8 cellular contexts compared by ENCODE assay signal in the genomic region with DNA sequence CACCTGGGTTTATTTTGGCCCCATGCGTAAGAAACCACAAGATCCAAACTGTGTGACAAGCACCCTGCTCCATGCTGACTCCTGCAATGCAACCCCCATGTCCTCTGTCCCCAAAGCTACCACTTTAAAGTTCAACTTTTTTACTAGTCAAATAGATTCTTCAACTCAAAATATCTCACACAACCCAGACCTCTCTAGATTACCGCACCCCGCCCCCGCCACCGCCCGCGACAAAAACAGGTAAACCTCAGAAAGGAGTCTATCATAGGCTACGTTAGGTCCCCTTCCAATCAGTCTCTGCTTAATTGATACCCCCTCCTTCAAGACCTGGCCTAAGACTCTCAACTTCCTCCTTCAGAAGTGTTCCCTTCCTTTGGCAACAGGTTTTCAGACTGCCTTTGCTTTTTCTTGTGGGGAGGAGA. TPM values are rescaled to one million over a fixed set of nuclear protein-coding genes. Genes with fewer than 3 reads are reported as not detected.
A peak's percentile ranks its signal among the peaks of the same experiment; 100 is the strongest.
DNase-seq lines count a peak whose midpoint lies in the region; ATAC-seq and TF ChIP-seq lines count a peak whose summit lies in the region.

No MANE protein-coding gene starts in this region.

- CTCF ChIA-PET in CD4-positive, alpha-beta T cell (lab: Charles Lee): interaction anchor here (0.6 to 9.3 kb wide), 8 partner anchors 10 to 542 kb away, joined by 3 to 115 read pairs (median 9); no protein-coding TSS in a partner anchor
- CTCF ChIA-PET in RWPE1 (lab: Yijun Ruan, JAX): interaction anchor here (1.1 to 1.7 kb wide), 2 partner anchors 847 to 857 kb away, joined by 3 to 9 read pairs; no protein-coding TSS in a partner anchor

- H3K27me3 Mint-ChIP-seq in CD4-positive, alpha-beta T cell: no peaks in the 10 kb centered on the region

- H3K9me3 ChIP-seq in CD4-positive, alpha-beta T cell (ENCODE audit: control insufficient read depth, low read length): no peaks in the 10 kb centered on the region
- H3K9me3 ChIP-seq in ascending aorta (no peaks in the 10 kb centered on the region), left lung (no peaks in the 10 kb centered on the region)

- peak overlapping the region; percentile 100 for H3K27ac ChIP-seq in CD4-positive, alpha-beta T cell (ENCODE audit: low read depth, low read length)
- H3K27ac ChIP-seq in RWPE1 (peak overlapping the region; percentile 99), ascending aorta (peak overlapping the region; percentile 100), left lung (peak overlapping the region; percentile 100)

- intact Hi-C loops in CD4-positive, alpha-beta T cell (cut with DNase I, micrococcal nuclease): loop anchor here (2.0 kb wide), 2 partner anchors 26 to 284 kb away; no protein-coding TSS in a partner anchor
- intact Hi-C loops in ascending aorta (cut with DNase I): loop anchor here (2.0 to 5.0 kb wide), 3 partner anchors 152 to 648 kb away; no protein-coding TSS in a partner anchor
- intact Hi-C loops in left lung (cut with DNase I): loop anchor here in 1 of 2 donors (10.0 kb wide), 1 partner anchor 396 kb away; no protein-coding TSS in a partner anchor

- H3K27ac Mint-ChIP-seq in CD4-positive, alpha-beta T cell: peak overlapping the region; percentile 99

- POLR2A ChIA-PET in CD4-positive, alpha-beta T cell (lab: Charles Lee): interaction anchor here (0.7 to 15.8 kb wide), 21 partner anchors 9 to 540 kb away, joined by 3 to 816 read pairs (median 11); no protein-coding TSS in a partner anchor
- POLR2A ChIA-PET in RWPE1 (lab: Yijun Ruan, JAX; ENCODE audit: low non-redundant PET): no interaction called here

- no peaks in the 10 kb centered on the region for H3K9me3 Mint-ChIP-seq in CD4-positive, alpha-beta T cell

- TF ChIP-seq CTCF in CD4-positive, alpha-beta T cell (IDR thresholded peaks at IDR 0.05): no peak
- TF ChIP-seq CTCF in RWPE1 (conservative IDR thresholded peaks at IDR 0.05; ENCODE audit: low read depth): no peak
- no peak for TF ChIP-seq CTCF in ascending aorta (IDR thresholded peaks at IDR 0.05)
- no peak for TF ChIP-seq CTCF in left lung (IDR thresholded peaks at IDR 0.05)

- H3K4me3 Mint-ChIP-seq in CD4-positive, alpha-beta T cell: peak overlapping the region; percentile 92

- ATAC-seq in CD4-positive, alpha-beta T cell (ENCODE audit: poor library complexity): peak; percentile 6
- ATAC-seq in left lung: no peak
- no peak for ATAC-seq in HG02610 (IDR thresholded peaks at IDR 0.05; ENCODE audit: unreplicated experiment)
- ATAC-seq in HG02763 (IDR thresholded peaks at IDR 0.05; ENCODE audit: unreplicated experiment): no peak

- peaks cover 61% of the 10 kb centered on the region for H3K4me1 Mint-ChIP-seq in CD4-positive, alpha-beta T cell (ENCODE audit: low read depth)

- H3K36me3 ChIP-seq in ascending aorta: peaks cover 11 to 29% of the 10 kb centered on the region in 2 donors
- H3K36me3 ChIP-seq in left lung: peaks cover 0 to 50% of the 10 kb centered on the region in 2 donors

- H3K4me3 ChIP-seq in ascending aorta (peak overlapping the region; percentile 77 to 92), left lung (peak overlapping the region; percentile 78 to 81)

- no peaks in the 10 kb centered on the region for H3K27me3 ChIP-seq in CD4-positive, alpha-beta T cell (ENCODE audit: control insufficient read depth, insufficient read depth, low read length)
- H3K27me3 ChIP-seq in ascending aorta (no peaks in the 10 kb centered on the region), left lung (no peaks in the 10 kb centered on the region)

- H3K4me1 ChIP-seq in ascending aorta: peaks cover 0 to 28% of the 10 kb centered on the region in 2 donors
- peaks cover 24 to 45% of the 10 kb centered on the region in 2 donors for H3K4me1 ChIP-seq in left lung

- H3K36me3 Mint-ChIP-seq in CD4-positive, alpha-beta T cell (ENCODE audit: low read depth): peaks cover 96% of the 10 kb centered on the region

- DNase-seq in CD4-positive, alpha-beta T cell: peak in 8 of 10 experiments; percentile 44 to 71 (median 66)
- DNase-seq in RWPE1 (ENCODE audit: low spot score) (no peak), ascending aorta (ENCODE audit: low spot score in 2 of 2) (no peak), left lung (no peak), NCI-H2227 treated with DMSO at 0.1 percent for 48 hours (lab: John Stamatoyannopoulos, UW) (no peak)
- peak; percentile 43 to 69 (median 54) for DNase-seq in stimulated activated naive CD4-positive, alpha-beta T cell (lab: John Stamatoyannopoulos, UW)

RNA-seq across cellular contexts. Expression of a gene that starts 2.2 kb away (rescaled TPM):
- total RNA-seq in CD4-positive, alpha-beta T cell: 100 to 1,000 TPM; 254 to 258 TPM
- total RNA-seq in ascending aorta (772 TPM), left lung (100 to 1,000 TPM; 292 to 395 TPM)

Comparison
In these comparisons a context has a peak if more than half of its experiments do, and no peak if none do; other contexts are left out.
1. DNase-seq: peak in CD4-positive, alpha-beta T cell (8 of 10) and stimulated activated naive CD4-positive, alpha-beta T cell (6 of 6); none in RWPE1 (single experiment), ascending aorta (0 of 2), left lung (0 of 2) and NCI-H2227 treated with DMSO at 0.1 percent for 48 hours (single experiment).
2. Peak in every context shown above with its lines, with median percentiles within 50 percentile points of each other: H3K27ac ChIP-seq.